In genomic region chr2:55524884-55525437, GRCh38 we compare ENCODE assay signal across 1 cellular context.
TF ChIP-seq lines count a peak whose summit lies in the region.

No MANE protein-coding gene starts in this region.

TF ChIP-seq in HepG2, 621 proteins besides CTCF, POLR2A, EP300 and RAD21 (continued from another document):
- no peak for TF ChIP-seq ZBTB3 (CRISPR knock-in tag; IDR thresholded peaks at IDR 0.05; ENCODE audit: borderline replicate concordance, low read depth)
